1 cellular context compared by ENCODE assay signal in genomic region chr2:20223345-20224190, GRCh38.
TF ChIP-seq lines count a peak whose summit lies in the region.

No MANE protein-coding gene starts in this region.

TF ChIP-seq in HepG2, 621 proteins besides CTCF, POLR2A, EP300 and RAD21 (continued from another document):
- TF ChIP-seq REST (IDR thresholded peaks at IDR 0.05; ENCODE audit: borderline replicate concordance in 1 of 2, low read depth in 1 of 2, low read length in 2 of 2): no peak
- TF ChIP-seq MAX (IDR thresholded peaks at IDR 0.05): peak; percentile 78
- TF ChIP-seq NR2F2 (IDR thresholded peaks at IDR 0.05; ENCODE audit: borderline replicate concordance, low read depth): no peak
- TF ChIP-seq ZMYM4 (CRISPR knock-in tag; IDR thresholded peaks at IDR 0.05): no peak; the same call in 1 of the 2 replicates
- no peak; the same call in 1 of the 2 replicates for TF ChIP-seq ZNF274 (CRISPR knock-in tag; IDR thresholded peaks at IDR 0.05)
- 0 out of 2 replicates have a peak, but pooled peaks have one; percentile 11 for TF ChIP-seq GATAD2A (CRISPR knock-in tag; IDR thresholded peaks at IDR 0.05)
- 0 out of 2 replicates have a peak, but pooled peaks have one; percentile 57 for TF ChIP-seq SALL1 (CRISPR knock-in tag; IDR thresholded peaks at IDR 0.05)
- peak; percentile 43; the same call in 1 of the 2 replicates for TF ChIP-seq ZNF317 (CRISPR knock-in tag; IDR thresholded peaks at IDR 0.05)
- TF ChIP-seq SP1 (IDR thresholded peaks at IDR 0.05): no peak
- TF ChIP-seq SP1 (CRISPR knock-in tag; IDR thresholded peaks at IDR 0.05): no peak
- no peak for TF ChIP-seq THAP7 (CRISPR knock-in tag; IDR thresholded peaks at IDR 0.05)
- no peak for TF ChIP-seq ATAD3A (CRISPR knock-in tag; IDR thresholded peaks at IDR 0.05)
- TF ChIP-seq SNAI1 (CRISPR knock-in tag; IDR thresholded peaks at IDR 0.05; ENCODE audit: borderline replicate concordance): no peak
- 0 out of 2 replicates have a peak, but pooled peaks have one; percentile 14 for TF ChIP-seq ISL2 (CRISPR knock-in tag; IDR thresholded peaks at IDR 0.05)
TF ChIP-seq in HepG2: peak in this region for 171.
